ENCODE assay signal across 1 cellular context in genomic region chr6:123687864-123688263, GRCh38.
TF ChIP-seq lines count a peak whose summit lies in the region.

No MANE protein-coding gene starts in this region.

TF ChIP-seq in GM12878, 131 proteins besides CTCF, POLR2A, EP300 and RAD21 (continued from another document):
- TF ChIP-seq, protein P1, sequence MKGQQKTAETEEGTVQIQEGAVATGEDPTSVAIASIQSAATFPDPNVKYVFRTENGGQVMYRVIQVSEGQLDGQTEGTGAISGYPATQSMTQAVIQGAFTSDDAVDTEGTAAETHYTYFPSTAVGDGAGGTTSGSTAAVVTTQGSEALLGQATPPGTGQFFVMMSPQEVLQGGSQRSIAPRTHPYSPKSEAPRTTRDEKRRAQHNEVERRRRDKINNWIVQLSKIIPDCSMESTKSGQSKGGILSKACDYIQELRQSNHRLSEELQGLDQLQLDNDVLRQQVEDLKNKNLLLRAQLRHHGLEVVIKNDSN (IDR thresholded peaks at IDR 0.05; ENCODE audit: borderline replicate concordance, extremely low read length, insufficient read depth, low read depth, low read length): no peak
- TF ChIP-seq, protein P2, sequence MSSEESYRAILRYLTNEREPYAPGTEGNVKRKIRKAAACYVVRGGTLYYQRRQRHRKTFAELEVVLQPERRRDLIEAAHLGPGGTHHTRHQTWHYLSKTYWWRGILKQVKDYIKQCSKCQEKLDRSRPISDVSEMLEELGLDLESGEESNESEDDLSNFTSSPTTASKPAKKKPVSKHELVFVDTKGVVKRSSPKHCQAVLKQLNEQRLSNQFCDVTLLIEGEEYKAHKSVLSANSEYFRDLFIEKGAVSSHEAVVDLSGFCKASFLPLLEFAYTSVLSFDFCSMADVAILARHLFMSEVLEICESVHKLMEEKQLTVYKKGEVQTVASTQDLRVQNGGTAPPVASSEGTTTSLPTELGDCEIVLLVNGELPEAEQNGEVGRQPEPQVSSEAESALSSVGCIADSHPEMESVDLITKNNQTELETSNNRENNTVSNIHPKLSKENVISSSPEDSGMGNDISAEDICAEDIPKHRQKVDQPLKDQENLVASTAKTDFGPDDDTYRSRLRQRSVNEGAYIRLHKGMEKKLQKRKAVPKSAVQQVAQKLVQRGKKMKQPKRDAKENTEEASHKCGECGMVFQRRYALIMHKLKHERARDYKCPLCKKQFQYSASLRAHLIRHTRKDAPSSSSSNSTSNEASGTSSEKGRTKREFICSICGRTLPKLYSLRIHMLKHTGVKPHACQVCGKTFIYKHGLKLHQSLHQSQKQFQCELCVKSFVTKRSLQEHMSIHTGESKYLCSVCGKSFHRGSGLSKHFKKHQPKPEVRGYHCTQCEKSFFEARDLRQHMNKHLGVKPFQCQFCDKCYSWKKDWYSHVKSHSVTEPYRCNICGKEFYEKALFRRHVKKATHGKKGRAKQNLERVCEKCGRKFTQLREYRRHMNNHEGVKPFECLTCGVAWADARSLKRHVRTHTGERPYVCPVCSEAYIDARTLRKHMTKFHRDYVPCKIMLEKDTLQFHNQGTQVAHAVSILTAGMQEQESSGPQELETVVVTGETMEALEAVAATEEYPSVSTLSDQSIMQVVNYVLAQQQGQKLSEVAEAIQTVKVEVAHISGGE (CRISPR knock-in tag; IDR thresholded peaks at IDR 0.05): no peak
- no peak for TF ChIP-seq RAD51 (IDR thresholded peaks at IDR 0.05)
